Comparison of ENCODE assay signal across 8 cellular contexts in genomic region chr2:214808481-214808931, GRCh38. TPM values are rescaled to one million over a fixed set of nuclear protein-coding genes. Genes with fewer than 3 reads are reported as not detected.
A peak's percentile ranks its signal among the peaks of the same experiment; 100 is the strongest.
DNase-seq lines count a peak whose midpoint lies in the region; ATAC-seq and TF ChIP-seq lines count a peak whose summit lies in the region.

No MANE protein-coding gene starts in this region.

- no peaks in the 10 kb centered on the region for H3K27me3 ChIP-seq in BE2C
- H3K27me3 ChIP-seq in HUES64 (ENCODE audit: insufficient read depth, low read length) = peaks cover 10% of the 10 kb centered on the region
- no peaks in the 10 kb centered on the region for H3K27me3 ChIP-seq in left lung
- no peaks in the 10 kb centered on the region for H3K27me3 ChIP-seq in thoracic aorta (replicated peaks; ENCODE audit: insufficient read depth)

- H3K36me3 ChIP-seq in BE2C (no peaks in the 10 kb centered on the region; the same call in 1 of the 2 replicates), HUES64 (ENCODE audit: insufficient read depth, low read length) (peaks cover 3% of the 10 kb centered on the region; the same call in 1 of the 2 replicates), left lung (no peaks in the 10 kb centered on the region), thoracic aorta (no peaks in the 10 kb centered on the region)

- 0% methylated on average over 7 of the region's 7 CpGs for WGBS in HUES64

- H3K9ac ChIP-seq in HUES64 (ENCODE audit: low read depth, low read length) = peak overlapping the region; percentile 93

- no peaks in the 10 kb centered on the region for H3K9me3 ChIP-seq in BE2C
- H3K9me3 ChIP-seq in HUES64 (ENCODE audit: insufficient read depth, low read depth, low read length) = no peaks in the 10 kb centered on the region
- H3K9me3 ChIP-seq in left lung = no peaks in the 10 kb centered on the region
- H3K9me3 ChIP-seq in thoracic aorta = no peaks in the 10 kb centered on the region

- no peaks in the 10 kb centered on the region; the same call in 1 of the 2 replicates for H3K4me1 ChIP-seq in BE2C
- H3K4me1 ChIP-seq in HUES64 (ENCODE audit: insufficient read depth, low read length) = peaks cover 35% of the 10 kb centered on the region
- H3K4me1 ChIP-seq in left lung = peaks cover 0 to 22% of the 10 kb centered on the region in 2 donors
- H3K4me1 ChIP-seq in thoracic aorta (ENCODE audit: control insufficient read depth in 1 of 2, low read depth in 2 of 2) = peaks cover 9 to 29% of the 10 kb centered on the region in 2 donors

- H3K4me3 ChIP-seq in BE2C (ENCODE audit: low read depth, low read length) = peak overlapping the region; percentile 92
- peak overlapping the region; percentile 88 for H3K4me3 ChIP-seq in HUES64 (ENCODE audit: low read length)
- H3K4me3 ChIP-seq in left lung = peak overlapping the region; percentile 82 to 99
- peak overlapping the region; percentile 98 for H3K4me3 ChIP-seq in thoracic aorta

- TF ChIP-seq CTCF in BE2C (IDR thresholded peaks at IDR 0.05; ENCODE audit: low read depth, low read length) = no peak
- TF ChIP-seq CTCF in left lung (IDR thresholded peaks at IDR 0.05) = no peak
- no peak for TF ChIP-seq CTCF in thoracic aorta (IDR thresholded peaks at IDR 0.05)

- DNase-seq in BE2C = no peak
- peak; percentile 31 for DNase-seq in astrocyte of the hippocampus (ENCODE audit: low read depth, low spot score)
- DNase-seq in left lung = no peak
- no peak for DNase-seq in thoracic aorta (ENCODE audit: low spot score)
- no peak for DNase-seq in nucleus accumbens (lab: John Stamatoyannopoulos, UW)

- peak overlapping the region; percentile 96; the same call in 1 of the 2 replicates for H3K27ac ChIP-seq in HUES64 (ENCODE audit: low read depth, low read length)
- H3K27ac ChIP-seq in left lung = peak overlapping the region; percentile 84 to 93
- peak overlapping the region; percentile 85 to 96 for H3K27ac ChIP-seq in thoracic aorta

- ATAC-seq in left lung = no peak
- ATAC-seq in thoracic aorta (ENCODE audit: insufficient number of reproducible peaks, low FRiP score, low read depth) = no peak
- ATAC-seq in HG03354 (IDR thresholded peaks at IDR 0.05; ENCODE audit: poor library complexity, severe bottlenecking, unreplicated experiment) = no peak
- ATAC-seq in HG02759 (IDR thresholded peaks at IDR 0.05; ENCODE audit: unreplicated experiment) = no peak

- intact Hi-C loops in left lung (cut with DNase I) = no loop called here

RNA-seq across cellular contexts. Expression of gene BARD1, which starts 1.0 kb away (rescaled TPM):
- 4.4 TPM for polyA plus RNA-seq in BE2C (2012; ENCODE audit: insufficient read depth, insufficient read length, low read depth)
- 12.8 TPM for polyA plus RNA-seq in HUES64 (2013, experiment 1 of 2)
- polyA plus RNA-seq in HUES64 (2013, experiment 2 of 2) = 15.7 TPM
- total RNA-seq in left lung (10 to 100 TPM; 13.5 to 14.4 TPM), thoracic aorta (10 to 100 TPM; 15.4 to 25.5 TPM)
